Comparison of ENCODE assay signal across 10 cellular contexts in the genomic region with DNA sequence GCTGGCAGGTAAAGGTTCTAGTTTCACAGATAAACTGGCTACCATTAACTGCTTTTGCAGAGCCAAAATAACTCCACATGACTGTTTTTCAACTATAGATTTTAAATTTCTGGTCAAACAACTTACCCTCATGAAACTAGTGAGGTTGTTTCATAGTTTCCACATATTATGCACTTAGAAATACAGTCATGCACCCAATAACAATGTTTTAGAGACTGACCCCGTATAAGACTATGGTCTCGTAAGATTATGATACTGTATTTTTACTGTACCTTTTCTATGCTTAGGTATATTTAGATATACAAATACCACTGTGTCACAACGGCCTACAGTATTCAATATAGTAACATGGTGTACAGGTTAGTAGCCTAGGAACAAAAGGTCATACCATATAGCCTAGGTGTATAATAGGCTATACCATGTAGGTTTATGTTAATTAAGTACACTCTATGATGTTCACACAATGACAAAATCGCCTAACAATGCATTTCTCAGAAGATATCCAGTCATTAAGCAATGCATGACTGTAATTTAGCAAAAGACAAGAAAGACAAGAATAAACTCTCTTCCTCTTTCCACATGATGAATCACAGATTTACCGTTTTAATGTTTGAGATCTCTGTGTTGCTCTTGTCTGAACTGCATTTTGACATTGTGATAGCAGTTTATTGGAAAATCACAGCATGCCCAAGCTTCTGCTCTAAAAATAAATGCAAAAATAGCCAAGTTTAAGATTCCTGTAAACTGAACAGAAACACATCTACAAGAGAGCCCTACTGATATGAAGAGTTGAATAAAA. TPM values are rescaled to one million over a fixed set of nuclear protein-coding genes. Genes with fewer than 3 reads are reported as not detected.
DNase-seq lines count a peak whose midpoint lies in the region; ATAC-seq, FAIRE-seq and TF ChIP-seq lines count a peak whose summit lies in the region.
"Had no signal": no experiment of that assay in that cellular context is flagged by ENCODE, and none has a peak within 500 bp of the region (broad histone marks: within the 10 kb centered on the region; RNA-seq: fewer than 3 reads in every experiment).

No MANE protein-coding gene starts in this region.

- no peak for ATAC-seq in HG03135 (IDR thresholded peaks at IDR 0.05; ENCODE audit: unreplicated experiment)

- peak overlapping the region; percentile 15 for H3K27ac ChIP-seq in skeletal muscle tissue (ENCODE audit: low read depth, low read length)

- FAIRE-seq in GM12892 (lab: Jason Lieb, UNC): peak; percentile 83
- FAIRE-seq: HTR-8/SVneo had no signal

- intact Hi-C loops in posterior vena cava (cut with DNase I): no loop called here

- peaks cover 0 to 23% (median 11%) of the 10 kb centered on the region in 3 donors for H3K4me1 ChIP-seq in skeletal muscle tissue (ENCODE audit: control insufficient read depth in 3 of 3, insufficient read depth in 3 of 3, low read length in 3 of 3)

- no peaks in the 10 kb centered on the region for H3K36me3 ChIP-seq in skeletal muscle tissue (ENCODE audit: control insufficient read depth in 3 of 3, insufficient read depth in 3 of 3, low read length in 3 of 3)

- TF ChIP-seq CTCF in fibroblast of mammary gland (conservative IDR thresholded peaks at IDR 0.05; ENCODE audit: control insufficient read depth, insufficient read depth, low read depth, low read length): no peak

- H3K27me3 ChIP-seq in skeletal muscle tissue (ENCODE audit: control insufficient read depth in 3 of 3, insufficient read depth in 3 of 3, low read length in 3 of 3): no peaks in the 10 kb centered on the region

- peak overlapping the region in 1 of 3 donors; percentile 1 for H3K9ac ChIP-seq in skeletal muscle tissue (ENCODE audit: low read depth in 1 of 3, low read length in 3 of 3)

- H3K9me3 ChIP-seq in skeletal muscle tissue (ENCODE audit: control insufficient read depth in 3 of 3, low read length in 3 of 3): peaks cover 0 to 3% (median 0%) of the 10 kb centered on the region in 3 donors

- no peak for TF ChIP-seq POLR2A in GM12892 (IDR thresholded peaks at IDR 0.05; ENCODE audit: low read depth, low read length)

- DNase-seq in GM12892 (ENCODE audit: insufficient read length) (no peak), OCI-M1 (lab: John Stamatoyannopoulos, UW) (peak; percentile 6), fibroblast of mammary gland (ENCODE audit: low read depth) (peak; percentile 69), DMS153 (lab: John Stamatoyannopoulos, UW) (no peak), posterior vena cava (ENCODE audit: low spot score) (no peak)
- DNase-seq in activated CD4-positive, alpha-beta T cell treated with anti-CD3 and anti-CD28 coated beads, Interleukin-2, amount 50 U/mL, for 48 hours: no peak
- DNase-seq: NCI-H69 had no signal

- H3K4me3 ChIP-seq in fibroblast of mammary gland (ENCODE audit: control insufficient read depth, low read depth, low read length): no peak overlapping the region
- H3K4me3 ChIP-seq in skeletal muscle tissue (ENCODE audit: low read length in 3 of 3): no peak overlapping the region

RNA-seq across cellular contexts. Expression of a gene that starts 17.1 kb away (rescaled TPM):
- 21.2 TPM for polyA plus RNA-seq in GM12892 (2012; ENCODE audit: missing spikeins)
- total RNA-seq in skeletal muscle tissue (107 TPM), posterior vena cava (10 to 100 TPM; 52.4 to 52.5 TPM)

Comparison
In these comparisons a context has a peak if more than half of its experiments do, and no peak if none do; other contexts are left out.
1. DNase-seq: peak in OCI-M1 (single experiment) and fibroblast of mammary gland (single experiment); none in GM12892 (single experiment), activated CD4-positive, alpha-beta T cell treated with anti-CD3 and anti-CD28 coated beads, Interleukin-2, amount 50 U/mL, for 48 hours (0 of 2), DMS153 (single experiment) and posterior vena cava (single experiment).